34 cellular contexts compared by ENCODE assay signal in the genomic region with DNA sequence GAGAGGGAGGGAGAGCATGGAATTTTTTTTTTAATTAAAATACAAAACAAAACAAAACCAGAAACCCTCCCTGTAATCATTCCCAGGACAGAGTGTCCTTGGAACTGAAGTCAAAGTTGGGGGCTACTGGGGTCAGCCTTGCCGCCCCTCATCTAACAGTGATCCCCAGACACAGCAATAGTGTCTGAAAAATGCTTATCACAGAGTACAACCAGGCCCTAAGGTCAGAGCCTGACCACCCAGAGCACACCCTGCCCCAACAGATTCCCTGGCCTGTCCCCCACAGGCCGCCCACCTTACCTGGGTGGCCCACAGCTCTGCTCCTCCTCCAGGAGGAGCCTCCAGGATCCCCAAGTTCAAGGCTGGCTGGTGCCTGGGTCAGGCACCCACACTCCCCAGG.
"Had no signal": no experiment of that assay in that cellular context is flagged by ENCODE, and none has a peak within 500 bp of the region (broad histone marks: within the 10 kb centered on the region; RNA-seq: fewer than 3 reads in every experiment).

No MANE protein-coding gene starts in this region.

- H3K36me3 ChIP-seq: MG63 had no signal

- H3K4me3 ChIP-seq: MG63 had no signal

- DNase-seq: Kasumi-1, MG63, MM.1S, MV-4-11, NCI-H1048, NCI-H1092, NCI-H1092 treated with DMSO at 0.1 percent for 48 hours, NCI-H1105, NCI-H1105 treated with DMSO at 0.1 percent for 48 hours, NCI-H1417, NCI-H1417 treated with DMSO at 0.1 percent for 48 hours, NCI-H1436, NCI-H1436 treated with DMSO at 0.1 percent for 48 hours, NCI-H146, NCI-H1694, NCI-H1694 treated with DMSO at 0.1 percent for 48 hours, NCI-H187, NCI-H187 treated with DMSO at 0.1 percent for 48 hours, NCI-H1930, NCI-H2029, NCI-H2029 treated with DMSO at 0.1 percent for 48 hours, NCI-H2081, NCI-H2081 treated with DMSO at 0.1 percent for 48 hours, NCI-H2107, NCI-H2171, NCI-H2171 treated with DMSO at 0.1 percent for 48 hours, NCI-H2227 treated with DMSO at 0.1 percent for 48 hours, NCI-H226, NCI-H345, NCI-H446, NCI-H446 treated with DMSO at 0.1 percent for 48 hours, NCI-H510A, NCI-H510A treated with DMSO at 0.1 percent for 48 hours, NCI-H526 had no signal

- H3K27me3 ChIP-seq: MG63 had no signal

- H3K9me3 ChIP-seq: MG63 had no signal
